Comparison of ENCODE assay signal across 37 cellular contexts in genomic region chr11:118734031-118734430, GRCh38. TPM values are rescaled to one million over a fixed set of nuclear protein-coding genes. Genes with fewer than 3 reads are reported as not detected.
"Had no signal": no experiment of that assay in that cellular context is flagged by ENCODE, and none has a peak within 500 bp of the region (broad histone marks: within the 10 kb centered on the region; RNA-seq: fewer than 3 reads in every experiment).

No MANE protein-coding gene starts in this region.

- H3K9me3 Mint-ChIP-seq: activated CD4-positive, alpha-beta memory T cell treated with anti-CD3 and anti-CD28 coated beads, Interleukin-2, amount 10 ng/mL, durations not matched to agents 7 days and 5 days; activated CD4-positive, alpha-beta T cell treated with anti-CD3 and anti-CD28 coated beads, Interleukin-2, amount 10 ng/mL, durations not matched to agents 7 days and 5 days; activated naive CD4-positive, alpha-beta T cell treated with anti-CD3 and anti-CD28 coated beads, Interleukin-2, amount 50 U/mL, for 72 hours; activated naive CD8-positive, alpha-beta T cell treated with anti-CD3 and anti-CD28 coated beads for 36 hours; activated T-helper 2 cell treated with anti-CD3 and anti-CD28 coated beads, Interferon-gamma antibody, Interleukin-2, Interleukin-4, amounts not matched to agents 10 μg/mL and 5 μg/mL and 100 μg/mL, durations not matched to agents 14 hours and 24 hours and 36 hours; central memory CD8-positive, alpha-beta T cell; T-helper 1 cell treated with Interleukin-12 subunit alpha and Interleukin-12 subunit beta and Interleukin-4 antibody, amounts not matched to agents 30 μg/mL and 1 μg/mL, for 36 hours; T-helper 2 cell treated with Interferon-gamma antibody and Interleukin-4, amounts not matched to agents 5 μg/mL and 100 μg/mL, for 36 hours had no signal

- H3K4me1 ChIP-seq: ascending aorta had no signal

- H3K36me3 ChIP-seq: ascending aorta, cardiac muscle cell had no signal

- H3K4me1 Mint-ChIP-seq: activated CD4-positive, alpha-beta memory T cell treated with anti-CD3 and anti-CD28 coated beads, Interleukin-2, amount 10 ng/mL, durations not matched to agents 7 days and 5 days; activated CD4-positive, alpha-beta T cell treated with anti-CD3 and anti-CD28 coated beads for 36 hours; activated CD4-positive, alpha-beta T cell treated with anti-CD3 and anti-CD28 coated beads, Interleukin-2, amount 10 ng/mL, durations not matched to agents 7 days and 5 days; activated naive CD8-positive, alpha-beta T cell treated with anti-CD3 and anti-CD28 coated beads for 36 hours; brain; central memory CD8-positive, alpha-beta T cell had no signal

- H3K27me3 ChIP-seq: ascending aorta, cardiac muscle cell had no signal

- DNase-seq: activated CD4-positive, alpha-beta memory T cell treated with anti-CD3 and anti-CD28 coated beads, Interleukin-2, amount 10 ng/mL, durations not matched to agents 7 days and 5 days; activated CD4-positive, alpha-beta T cell treated with anti-CD3 and anti-CD28 coated beads for 1 hour; activated CD4-positive, alpha-beta T cell treated with anti-CD3 and anti-CD28 coated beads for 36 hours; activated CD4-positive, alpha-beta T cell treated with anti-CD3 and anti-CD28 coated beads for 48 hours; activated CD4-positive, alpha-beta T cell treated with anti-CD3 and anti-CD28 coated beads, Interleukin-2, amount 10 ng/mL, durations not matched to agents 7 days and 5 days; activated CD4-positive, alpha-beta T cell treated with anti-CD3 and anti-CD28 coated beads, Interleukin-2, amount 50 U/mL, for 48 hours; activated CD4-positive, CD25-positive, alpha-beta regulatory T cell; activated CD8-positive, alpha-beta memory T cell treated with anti-CD3 and anti-CD28 coated beads, Interleukin-2, amount 50 U/mL, for 4 hours; activated effector memory CD4-positive, alpha-beta T cell treated with Interleukin-2 at 50 U/mL for 16 hours; activated gamma-delta T cell; activated naive CD4-positive, alpha-beta T cell treated with anti-CD3 and anti-CD28 coated beads for 36 hours; activated naive CD4-positive, alpha-beta T cell treated with anti-CD3 and anti-CD28 coated beads, Interleukin-2, amount 50 U/mL, for 16 hours; activated naive CD8-positive, alpha-beta T cell treated with anti-CD3 and anti-CD28 coated beads for 36 hours; activated T-cell treated with anti-CD3 and anti-CD28 coated beads for 4 hours; activated T-cell treated with anti-CD3 and anti-CD28 coated beads, Interleukin-2, amount 50 U/mL, for 1 hour; activated T-cell treated with anti-CD3 and anti-CD28 coated beads, Interleukin-2, amount 50 U/mL, for 48 hours; amygdala; anterior cingulate cortex; caudate nucleus; cerebellar nuclear complex; T-helper 1 cell; T-helper 2 cell; T-helper 9 cell had no signal

- FAIRE-seq: TTC549 had no signal

- ATAC-seq: activated CD4-positive, alpha-beta T cell treated with anti-CD3 and anti-CD28 coated beads for 36 hours; activated CD4-positive, CD25-positive, alpha-beta regulatory T cell treated with anti-CD3 and anti-CD28 coated beads, Interleukin-2, amount 50 U/mL, for 24 hours; activated naive CD4-positive, alpha-beta T cell treated with anti-CD3 and anti-CD28 coated beads, Interleukin-2, amount 50 U/mL, for 72 hours had no signal

- H3K27ac Mint-ChIP-seq: activated CD4-positive, alpha-beta memory T cell treated with anti-CD3 and anti-CD28 coated beads, Interleukin-2, amount 10 ng/mL, durations not matched to agents 7 days and 5 days; activated CD4-positive, alpha-beta T cell treated with anti-CD3 and anti-CD28 coated beads for 36 hours; activated CD4-positive, alpha-beta T cell treated with anti-CD3 and anti-CD28 coated beads, Interleukin-2, amount 10 ng/mL, durations not matched to agents 7 days and 5 days; activated naive CD4-positive, alpha-beta T cell treated with anti-CD3 and anti-CD28 coated beads for 36 hours; activated naive CD4-positive, alpha-beta T cell treated with anti-CD3 and anti-CD28 coated beads, Interleukin-2, amount 50 U/mL, for 72 hours; activated naive CD8-positive, alpha-beta T cell treated with anti-CD3 and anti-CD28 coated beads for 36 hours; activated T-helper 2 cell treated with anti-CD3 and anti-CD28 coated beads, Interferon-gamma antibody, Interleukin-2, Interleukin-4, amounts not matched to agents 10 μg/mL and 5 μg/mL and 100 μg/mL, durations not matched to agents 14 hours and 24 hours and 36 hours; brain; T-helper 1 cell treated with Interleukin-12 subunit alpha and Interleukin-12 subunit beta and Interleukin-4 antibody, amounts not matched to agents 30 μg/mL and 1 μg/mL, for 36 hours; T-helper 2 cell treated with Interferon-gamma antibody and Interleukin-4, amounts not matched to agents 5 μg/mL and 100 μg/mL, for 36 hours had no signal

- H3K27me3 Mint-ChIP-seq: activated CD4-positive, alpha-beta T cell treated with anti-CD3 and anti-CD28 coated beads for 36 hours; activated naive CD8-positive, alpha-beta T cell treated with anti-CD3 and anti-CD28 coated beads for 36 hours had no signal

- H3K9me3 ChIP-seq: ascending aorta had no signal

- H3K4me3 Mint-ChIP-seq: activated CD4-positive, alpha-beta memory T cell treated with anti-CD3 and anti-CD28 coated beads, Interleukin-2, amount 10 ng/mL, durations not matched to agents 7 days and 5 days; activated CD4-positive, alpha-beta T cell treated with anti-CD3 and anti-CD28 coated beads for 36 hours; activated CD4-positive, alpha-beta T cell treated with anti-CD3 and anti-CD28 coated beads, Interleukin-2, amount 10 ng/mL, durations not matched to agents 7 days and 5 days; activated naive CD4-positive, alpha-beta T cell treated with anti-CD3 and anti-CD28 coated beads for 36 hours; activated naive CD8-positive, alpha-beta T cell treated with anti-CD3 and anti-CD28 coated beads for 36 hours; brain; central memory CD8-positive, alpha-beta T cell; T-helper 1 cell treated with Interleukin-12 subunit alpha and Interleukin-12 subunit beta and Interleukin-4 antibody, amounts not matched to agents 30 μg/mL and 1 μg/mL, for 36 hours; T-helper 2 cell treated with Interferon-gamma antibody and Interleukin-4, amounts not matched to agents 5 μg/mL and 100 μg/mL, for 36 hours had no signal

- H3K27ac ChIP-seq: ascending aorta, cardiac muscle cell, VCaP had no signal

- H3K4me3 ChIP-seq: ascending aorta, cardiac muscle cell had no signal

- H3K36me3 Mint-ChIP-seq: activated naive CD4-positive, alpha-beta T cell treated with anti-CD3 and anti-CD28 coated beads, Interleukin-2, amount 50 U/mL, for 72 hours; activated naive CD8-positive, alpha-beta T cell treated with anti-CD3 and anti-CD28 coated beads for 36 hours had no signal

RNA-seq across cellular contexts. Expression of gene TREH, which starts 54.6 kb away (rescaled TPM):
- total RNA-seq: activated CD4-positive, alpha-beta memory T cell treated with anti-CD3 and anti-CD28 coated beads, Interleukin-2, amount 10 ng/mL, durations not matched to agents 7 days and 5 days; activated CD4-positive, alpha-beta T cell treated with anti-CD3 and anti-CD28 coated beads for 36 hours; activated CD4-positive, alpha-beta T cell treated with anti-CD3 and anti-CD28 coated beads, Interleukin-2, amount 10 ng/mL, durations not matched to agents 7 days and 5 days; activated CD8-positive, alpha-beta memory T cell treated with anti-CD3 and anti-CD28 coated beads for 36 hours; activated naive CD4-positive, alpha-beta T cell treated with anti-CD3 and anti-CD28 coated beads for 36 hours; activated naive CD4-positive, alpha-beta T cell treated with anti-CD3 and anti-CD28 coated beads, Interleukin-2, amount 50 U/mL, for 72 hours; activated naive CD8-positive, alpha-beta T cell treated with anti-CD3 and anti-CD28 coated beads for 36 hours; activated T-helper 2 cell treated with anti-CD3 and anti-CD28 coated beads, Interferon-gamma antibody, Interleukin-2, Interleukin-4, amounts not matched to agents 10 μg/mL and 5 μg/mL and 100 μg/mL, durations not matched to agents 14 hours and 24 hours and 36 hours; ascending aorta; bronchial epithelial cell; cardiac muscle cell; chondrocyte had no signal
